ENCODE assay signal across 1 cellular context in the genomic region with DNA sequence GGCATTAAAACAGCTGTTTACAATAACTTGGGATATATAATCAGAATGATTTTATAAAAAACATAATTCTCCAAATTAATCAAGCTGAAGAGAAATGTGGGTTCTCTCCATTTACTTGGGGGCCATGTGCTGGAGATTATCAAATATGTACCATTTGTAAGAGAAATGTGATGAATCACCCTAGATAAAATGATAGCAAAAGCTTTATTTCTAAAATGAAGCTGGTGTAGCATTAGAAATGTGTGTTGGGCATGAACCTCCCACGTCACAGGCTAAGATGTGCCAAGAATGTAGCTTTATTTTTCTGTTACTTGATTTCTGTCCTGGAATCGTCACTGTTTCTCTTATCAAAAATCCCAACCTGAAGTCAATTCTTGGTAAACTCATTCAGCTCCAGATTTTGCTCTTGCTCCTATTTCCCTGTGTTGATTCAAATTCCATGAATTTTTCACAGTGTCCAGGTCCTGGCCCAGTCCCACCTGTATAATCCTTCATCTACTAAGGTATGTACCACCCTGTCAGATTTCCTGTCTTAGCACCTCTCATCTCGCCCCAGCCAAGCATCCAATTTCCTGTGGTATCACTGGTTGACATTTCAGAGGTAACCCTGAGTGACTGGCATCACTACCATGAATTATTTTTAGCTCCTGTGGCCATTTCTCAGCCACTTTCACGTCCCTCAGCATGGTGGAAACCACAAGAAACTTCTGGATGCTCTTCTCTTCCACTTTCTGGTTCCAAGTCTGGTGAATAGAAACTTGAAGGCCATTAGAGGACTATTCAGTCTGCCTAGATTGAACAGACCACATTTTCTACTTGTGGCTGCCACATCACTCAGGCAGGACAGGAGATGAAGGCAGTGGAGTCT.
TF ChIP-seq lines count a peak whose summit lies in the region.

No MANE protein-coding gene starts in this region.

TF ChIP-seq in SK-N-SH, 30 proteins besides CTCF, POLR2A, EP300 and RAD21 (continued from another document):
- no peak for TF ChIP-seq IRF3 (IDR thresholded peaks at IDR 0.05; ENCODE audit: low read depth, low read length)
- TF ChIP-seq NRF1 (IDR thresholded peaks at IDR 0.05; ENCODE audit: low read depth, low read length): no peak
- no peak for TF ChIP-seq GATA2 (CRISPR knock-in tag; IDR thresholded peaks at IDR 0.05)
- no peak for TF ChIP-seq POLR2AphosphoS5 (IDR thresholded peaks at IDR 0.05; ENCODE audit: low read depth, low read length)
- no peak for TF ChIP-seq MEF2A (IDR thresholded peaks at IDR 0.05; ENCODE audit: borderline replicate concordance, low read depth)
- TF ChIP-seq, protein P1, sequence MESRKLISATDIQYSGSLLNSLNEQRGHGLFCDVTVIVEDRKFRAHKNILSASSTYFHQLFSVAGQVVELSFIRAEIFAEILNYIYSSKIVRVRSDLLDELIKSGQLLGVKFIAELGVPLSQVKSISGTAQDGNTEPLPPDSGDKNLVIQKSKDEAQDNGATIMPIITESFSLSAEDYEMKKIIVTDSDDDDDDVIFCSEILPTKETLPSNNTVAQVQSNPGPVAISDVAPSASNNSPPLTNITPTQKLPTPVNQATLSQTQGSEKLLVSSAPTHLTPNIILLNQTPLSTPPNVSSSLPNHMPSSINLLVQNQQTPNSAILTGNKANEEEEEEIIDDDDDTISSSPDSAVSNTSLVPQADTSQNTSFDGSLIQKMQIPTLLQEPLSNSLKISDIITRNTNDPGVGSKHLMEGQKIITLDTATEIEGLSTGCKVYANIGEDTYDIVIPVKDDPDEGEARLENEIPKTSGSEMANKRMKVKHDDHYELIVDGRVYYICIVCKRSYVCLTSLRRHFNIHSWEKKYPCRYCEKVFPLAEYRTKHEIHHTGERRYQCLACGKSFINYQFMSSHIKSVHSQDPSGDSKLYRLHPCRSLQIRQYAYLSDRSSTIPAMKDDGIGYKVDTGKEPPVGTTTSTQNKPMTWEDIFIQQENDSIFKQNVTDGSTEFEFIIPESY (IDR thresholded peaks at IDR 0.05; ENCODE audit: borderline replicate concordance, low read depth): no peak
- no peak for TF ChIP-seq RFX5 (IDR thresholded peaks at IDR 0.05; ENCODE audit: low read length)
- no peak for TF ChIP-seq REST (IDR thresholded peaks at IDR 0.05; ENCODE audit: low read depth, low read length)
- TF ChIP-seq CHD2 (IDR thresholded peaks at IDR 0.05; ENCODE audit: low read length, partially characterized antibody): no peak
- TF ChIP-seq MXI1 (IDR thresholded peaks at IDR 0.05; ENCODE audit: low read depth, low read length): no peak
- TF ChIP-seq JUND (IDR thresholded peaks at IDR 0.05): peak; percentile 59
- TF ChIP-seq FOSL2 (IDR thresholded peaks at IDR 0.05; ENCODE audit: borderline replicate concordance, low read depth): peak; percentile 33; the same call in 1 of the 2 replicates
- TF ChIP-seq MAX (IDR thresholded peaks at IDR 0.05; ENCODE audit: low read depth): no peak; the same call in 1 of the 2 replicates
- TF ChIP-seq TEAD4 (IDR thresholded peaks at IDR 0.05; ENCODE audit: borderline replicate concordance, insufficient read depth): no peak
- TF ChIP-seq USF1 (IDR thresholded peaks at IDR 0.05; ENCODE audit: borderline replicate concordance, low read depth): no peak
